18 cellular contexts compared by ENCODE assay signal in the genomic region with DNA sequence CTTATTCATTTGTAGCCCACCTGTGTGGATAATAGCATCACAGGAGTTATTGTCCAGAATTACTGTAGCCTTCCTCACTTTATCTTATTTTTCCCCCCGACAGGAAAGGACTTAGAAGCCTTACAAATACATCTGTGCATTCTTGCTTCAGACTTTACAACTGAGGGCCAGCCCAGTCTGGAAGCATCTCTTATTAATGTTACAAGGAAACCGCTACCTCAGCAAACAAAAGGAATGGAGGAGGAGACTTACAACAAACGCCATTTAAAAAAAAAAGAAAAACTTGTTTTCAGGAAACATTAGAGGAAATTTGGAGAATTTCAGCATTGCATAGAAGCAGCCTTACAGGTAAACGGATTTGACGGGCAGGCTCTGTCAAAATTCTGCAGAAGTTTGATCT. TPM values are rescaled to one million over a fixed set of nuclear protein-coding genes. Genes with fewer than 3 reads are reported as not detected.
DNase-seq lines count a peak whose midpoint lies in the region; ATAC-seq and TF ChIP-seq lines count a peak whose summit lies in the region.
"Had no signal": no experiment of that assay in that cellular context is flagged by ENCODE, and none has a peak within 500 bp of the region (broad histone marks: within the 10 kb centered on the region; RNA-seq: fewer than 3 reads in every experiment).

No MANE protein-coding gene starts in this region.

- WGBS in hepatocyte (ENCODE audit: low lambda C conversion rate, missing lambda C conversion rate), result 73% methylated on average over 5 of the region's 5 CpGs

- no peaks in the 10 kb centered on the region for H4K20me1 ChIP-seq in hepatocyte (ENCODE audit: insufficient read depth, poor library complexity, severe bottlenecking)

- no peak overlapping the region for H2AFZ ChIP-seq in hepatocyte
- H2AFZ ChIP-seq: PC-9 had no signal

- DNase-seq in Peyer's patch (no peak), hepatocyte (ENCODE audit: low spot score) (no peak), AG20443 (ENCODE audit: low spot score) (no peak), DMS153 (lab: John Stamatoyannopoulos, UW) (no peak), GM20000 (ENCODE audit: low spot score) (no peak)
- DNase-seq: ACHN; CD4-positive, alpha-beta memory T cell; GOT3; NCI-H1930; NCI-H2171; NCI-H774; PC-9; SHP77 had no signal

- peaks cover 0 to 26% (median 0%) of the 10 kb centered on the region in 4 donors for H3K4me1 ChIP-seq in Peyer's patch
- peaks cover 10% of the 10 kb centered on the region for H3K4me1 ChIP-seq in hepatocyte (ENCODE audit: insufficient read depth)

- H3K9me3 ChIP-seq in Peyer's patch (no peaks in the 10 kb centered on the region), hepatocyte (ENCODE audit: low read depth) (no peaks in the 10 kb centered on the region)

- TF ChIP-seq CTCF in 22Rv1 (IDR thresholded peaks at IDR 0.05), result no peak
- no peak for TF ChIP-seq CTCF in Peyer's patch (IDR thresholded peaks at IDR 0.05)
- TF ChIP-seq CTCF in hepatocyte (IDR thresholded peaks at IDR 0.05; ENCODE audit: poor library complexity), result no peak
- TF ChIP-seq CTCF in nephron (IDR thresholded peaks at IDR 0.05; ENCODE audit: unreplicated experiment in 3 of 3), result no peak
- no peak for TF ChIP-seq CTCF in GM20000 (IDR thresholded peaks at IDR 0.05; ENCODE audit: extremely low read depth, missing control alignments)

- no peak overlapping the region for H3K4me3 Mint-ChIP-seq in nephron
- H3K4me3 Mint-ChIP-seq: B cell; CD4-positive, alpha-beta memory T cell had no signal

- H3K27ac ChIP-seq in 22Rv1 (peak overlapping the region; percentile 50), Peyer's patch (peak overlapping the region in 3 of 4 donors; percentile 41 to 87 (median 79)), hepatocyte (peak overlapping the region; percentile 83)
- H3K27ac ChIP-seq: KMS-11, PC-9 had no signal

- H3K9me2 ChIP-seq in hepatocyte (replicated peaks; ENCODE audit: insufficient read depth), result no peaks in the 10 kb centered on the region

- peaks cover 13% of the 10 kb centered on the region for H3K79me2 ChIP-seq in hepatocyte

- H3K27ac Mint-ChIP-seq in nephron, result peak overlapping the region; percentile 34 to 83 (median 81)
- H3K27ac Mint-ChIP-seq: B cell had no signal

- no peak for TF ChIP-seq POLR2A in Peyer's patch (IDR thresholded peaks at IDR 0.05)
- no peak for TF ChIP-seq POLR2A in GM18505 (IDR thresholded peaks at IDR 0.05; ENCODE audit: borderline replicate concordance, extremely low read depth, insufficient read depth, insufficient read length)

- no peak for ATAC-seq in GM18505 (IDR thresholded peaks at IDR 0.05; ENCODE audit: unreplicated experiment)

- H3K4me2 ChIP-seq in hepatocyte, result no peak overlapping the region
- H3K4me2 ChIP-seq: KMS-11, PC-9 had no signal

- H3K9me3 Mint-ChIP-seq in nephron, result no peaks in the 10 kb centered on the region
- H3K9me3 Mint-ChIP-seq: CD4-positive, alpha-beta memory T cell had no signal

- H3K27me3 Mint-ChIP-seq in nephron (ENCODE audit: low read depth), result no peaks in the 10 kb centered on the region
- H3K27me3 Mint-ChIP-seq: B cell; CD4-positive, alpha-beta memory T cell had no signal

- H3K36me3 ChIP-seq in Peyer's patch, result peaks cover 0 to 13% (median 0%) of the 10 kb centered on the region in 3 donors
- H3K36me3 ChIP-seq in hepatocyte (replicated peaks; ENCODE audit: insufficient read depth, low read depth), result no peaks in the 10 kb centered on the region

- H3K36me3 Mint-ChIP-seq in nephron (ENCODE audit: low read depth), result peaks cover 22% of the 10 kb centered on the region

- H3K4me1 Mint-ChIP-seq in nephron, result no peaks in the 10 kb centered on the region

- H3K4me3 ChIP-seq in Peyer's patch (no peak overlapping the region), hepatocyte (no peak overlapping the region)
- H3K4me3 ChIP-seq: PC-9 had no signal

- H3K27me3 ChIP-seq in Peyer's patch, result no peaks in the 10 kb centered on the region
- no peaks in the 10 kb centered on the region for H3K27me3 ChIP-seq in hepatocyte

RNA-seq across cellular contexts. Expression of a gene that starts 45.2 kb away (rescaled TPM):
- total RNA-seq in Peyer's patch (10 to 100 TPM; 11.9 to 31.2 (median 19.5) TPM), hepatocyte (15.4 and 16.3 TPM in 2 replicates)
- polyA plus RNA-seq in hepatocyte, result 9.0 and 10.2 TPM in 2 replicates
